ENCODE assay signal across 27 cellular contexts in the genomic region with DNA sequence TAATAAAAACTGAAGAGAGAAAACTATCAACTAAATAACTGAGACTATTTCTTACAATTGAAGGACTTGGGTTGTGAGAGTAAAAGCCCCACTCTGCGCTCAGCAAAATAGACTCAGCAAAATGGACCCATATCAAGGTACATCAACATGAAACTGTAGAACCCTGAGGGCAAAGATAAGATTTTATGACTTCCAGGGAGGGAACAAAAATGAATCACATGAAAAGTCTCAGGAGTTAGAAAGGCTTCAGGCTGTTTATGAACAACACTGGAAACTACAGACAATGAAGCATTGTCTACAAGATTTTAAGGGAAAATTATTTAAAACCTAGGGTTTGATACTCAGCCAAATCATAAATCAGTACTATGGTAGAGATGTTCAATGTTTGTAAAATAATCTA.
DNase-seq lines count a peak whose midpoint lies in the region; ATAC-seq, FAIRE-seq and TF ChIP-seq lines count a peak whose summit lies in the region.
"Had no signal": no experiment of that assay in that cellular context is flagged by ENCODE, and none has a peak within 500 bp of the region (broad histone marks: within the 10 kb centered on the region; RNA-seq: fewer than 3 reads in every experiment).

No MANE protein-coding gene starts in this region.

- no peaks in the 10 kb centered on the region for H3F3A ChIP-seq in SK-N-SH (replicated peaks; ENCODE audit: insufficient read depth)

- no peaks in the 10 kb centered on the region for H4K20me1 ChIP-seq in SK-N-SH (ENCODE audit: insufficient read depth)

- H3K4me3 ChIP-seq in SK-N-SH (ENCODE audit: low read depth in 2 of 2, low read length in 1 of 2) (no peak overlapping the region), bronchial epithelial cell (ENCODE audit: low read depth, low read length) (no peak overlapping the region)
- H3K4me3 ChIP-seq: upper lobe of left lung had no signal

- H3K9me3 ChIP-seq in SK-N-SH, result no peaks in the 10 kb centered on the region
- H3K9me3 ChIP-seq: upper lobe of left lung had no signal

- no peak for DNase-seq in SK-N-SH
- DNase-seq in M059J (ENCODE audit: low read depth), result peak; percentile 85
- peak; percentile 23 for DNase-seq in bronchial epithelial cell (ENCODE audit: low read depth)
- peak; percentile 32 for DNase-seq in renal cortical epithelial cell (ENCODE audit: low read depth)
- no peak for DNase-seq in effector CD4-positive, alpha-beta T cell
- DNase-seq in DMS153 (lab: John Stamatoyannopoulos, UW), result no peak
- DNase-seq in NCI-H1417 (lab: John Stamatoyannopoulos, UW), result no peak
- DNase-seq: activated CD4-positive, alpha-beta T cell treated with anti-CD3 and anti-CD28 coated beads for 4 hours; activated naive CD4-positive, alpha-beta T cell treated with anti-CD3 and anti-CD28 coated beads, Interleukin-2, amount 10 ng/mL, durations not matched to agents 7 days and 5 days; brain microvascular endothelial cell; Calu3; EL; MV-4-11; NCI-H146; NCI-H446 treated with DMSO at 0.1 percent for 48 hours; nephron progenitor cell; stimulated activated naive B cell treated with anti-CD40 and anti-IgM and Interleukin-4, amounts not matched to agents 10 μg/mL and 1 μg/mL and 100 μg/mL, for 72 hours; substantia nigra; upper lobe of left lung had no signal

- H3K4me2 ChIP-seq in SK-N-SH, result no peak overlapping the region
- H3K4me2 ChIP-seq: KMS-11 had no signal

- peak overlapping the region; percentile 9; the same call in 1 of the 2 replicates for H2AFZ ChIP-seq in SK-N-SH (ENCODE audit: low read depth)

- no peak overlapping the region for H3K9ac ChIP-seq in SK-N-SH
- H3K9ac ChIP-seq: KMS-11 had no signal

- no peak for TF ChIP-seq RAD21 in SK-N-SH (IDR thresholded peaks at IDR 0.05; ENCODE audit: low read length)

- H3K27me3 ChIP-seq in SK-N-SH (ENCODE audit: insufficient read depth) (no peaks in the 10 kb centered on the region), bronchial epithelial cell (ENCODE audit: control insufficient read depth, insufficient read depth, low read length) (no peaks in the 10 kb centered on the region)
- H3K27me3 ChIP-seq: brain microvascular endothelial cell, upper lobe of left lung had no signal

- H3K36me3 ChIP-seq in SK-N-SH (replicated peaks in 1 of 2; ENCODE audit: control insufficient read depth in 1 of 2, insufficient read depth in 2 of 2, low read length in 1 of 2) (no peaks in the 10 kb centered on the region), bronchial epithelial cell (ENCODE audit: control insufficient read depth, insufficient read depth, low read length) (no peaks in the 10 kb centered on the region)
- H3K36me3 ChIP-seq: brain microvascular endothelial cell, upper lobe of left lung had no signal

- FAIRE-seq in bronchial epithelial cell (lab: Jason Lieb, UNC), result no peak
- FAIRE-seq: H54 had no signal

- H3K9me2 ChIP-seq in SK-N-SH, result no peaks in the 10 kb centered on the region

- no peak overlapping the region for H3K27ac ChIP-seq in SK-N-SH (ENCODE audit: low read depth in 2 of 2, low read length in 1 of 2)
- H3K27ac ChIP-seq: 22Rv1, brain microvascular endothelial cell, HL-60, KMS-11, upper lobe of left lung, VCaP had no signal

- H3K79me2 ChIP-seq in SK-N-SH (ENCODE audit: insufficient read depth), result no peaks in the 10 kb centered on the region

- TF ChIP-seq CTCF in SK-N-SH (IDR thresholded peaks at IDR 0.05), result no peak
- TF ChIP-seq CTCF in bronchial epithelial cell (IDR thresholded peaks at IDR 0.05; ENCODE audit: insufficient read depth, low read length, severe bottlenecking), result no peak

- no peaks in the 10 kb centered on the region; a peak in 1 of 4 replicates for H3K4me1 ChIP-seq in SK-N-SH (ENCODE audit: control insufficient read depth in 1 of 2, insufficient read depth in 2 of 2, low read depth in 1 of 2, low read length in 1 of 2)
- H3K4me1 ChIP-seq: upper lobe of left lung had no signal

- CTCF ChIA-PET in SK-N-SH (lab: Yijun Ruan, JAX), result interaction anchor here (1.5 kb wide), 1 partner anchor 40 kb away, joined by 6 read pairs; no protein-coding TSS in a partner anchor

- no peak for TF ChIP-seq EP300 in SK-N-SH (IDR thresholded peaks at IDR 0.05; ENCODE audit: borderline replicate concordance in 1 of 2, low read depth in 1 of 2, low read length in 1 of 2)

- WGBS in SK-N-SH (ENCODE audit: low lambda C conversion rate), result 74% methylated on average over 1 of the region's 1 CpG

- no peak for ATAC-seq in SK-N-SH treated with all-trans-retinoic acid at 6 μM for 48 hours
- ATAC-seq: activated T-helper 17 cell treated with anti-CD3 and anti-CD28 coated beads, Interleukin-2, amount 50 U/mL, for 72 hours; left lobe of liver; stimulated activated naive B cell treated with anti-CD40 and anti-IgM and Interleukin-4, amounts not matched to agents 10 μg/mL and 1 μg/mL and 100 μg/mL, for 72 hours had no signal

- POLR2A ChIA-PET in SK-N-SH (lab: Yijun Ruan, JAX), result no interaction called here

TF ChIP-seq in SK-N-SH, 30 proteins besides CTCF, POLR2A, EP300 and RAD21 (continues in another document):
- no peak for TF ChIP-seq NFIC (IDR thresholded peaks at IDR 0.05; ENCODE audit: borderline replicate concordance)
- no peak for TF ChIP-seq TAF1 (IDR thresholded peaks at IDR 0.05; ENCODE audit: borderline replicate concordance, low read depth, low read length)
- TF ChIP-seq EZH2phosphoT487 (IDR thresholded peaks at IDR 0.05; ENCODE audit: borderline replicate concordance, low read depth), result no peak
- TF ChIP-seq FOXJ3 (CRISPR knock-in tag; IDR thresholded peaks at IDR 0.05), result no peak
- no peak for TF ChIP-seq SIN3A (IDR thresholded peaks at IDR 0.05; ENCODE audit: borderline replicate concordance, low read depth, low read length)
- no peak for TF ChIP-seq TCF12 (IDR thresholded peaks at IDR 0.05)
- TF ChIP-seq, protein P1, sequence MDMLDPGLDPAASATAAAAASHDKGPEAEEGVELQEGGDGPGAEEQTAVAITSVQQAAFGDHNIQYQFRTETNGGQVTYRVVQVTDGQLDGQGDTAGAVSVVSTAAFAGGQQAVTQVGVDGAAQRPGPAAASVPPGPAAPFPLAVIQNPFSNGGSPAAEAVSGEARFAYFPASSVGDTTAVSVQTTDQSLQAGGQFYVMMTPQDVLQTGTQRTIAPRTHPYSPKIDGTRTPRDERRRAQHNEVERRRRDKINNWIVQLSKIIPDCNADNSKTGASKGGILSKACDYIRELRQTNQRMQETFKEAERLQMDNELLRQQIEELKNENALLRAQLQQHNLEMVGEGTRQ (IDR thresholded peaks at IDR 0.05; ENCODE audit: borderline replicate concordance, low read depth, low read length), result no peak
- no peak for TF ChIP-seq GATA2 (CRISPR knock-in tag; IDR thresholded peaks at IDR 0.05)
- TF ChIP-seq, protein P2, sequence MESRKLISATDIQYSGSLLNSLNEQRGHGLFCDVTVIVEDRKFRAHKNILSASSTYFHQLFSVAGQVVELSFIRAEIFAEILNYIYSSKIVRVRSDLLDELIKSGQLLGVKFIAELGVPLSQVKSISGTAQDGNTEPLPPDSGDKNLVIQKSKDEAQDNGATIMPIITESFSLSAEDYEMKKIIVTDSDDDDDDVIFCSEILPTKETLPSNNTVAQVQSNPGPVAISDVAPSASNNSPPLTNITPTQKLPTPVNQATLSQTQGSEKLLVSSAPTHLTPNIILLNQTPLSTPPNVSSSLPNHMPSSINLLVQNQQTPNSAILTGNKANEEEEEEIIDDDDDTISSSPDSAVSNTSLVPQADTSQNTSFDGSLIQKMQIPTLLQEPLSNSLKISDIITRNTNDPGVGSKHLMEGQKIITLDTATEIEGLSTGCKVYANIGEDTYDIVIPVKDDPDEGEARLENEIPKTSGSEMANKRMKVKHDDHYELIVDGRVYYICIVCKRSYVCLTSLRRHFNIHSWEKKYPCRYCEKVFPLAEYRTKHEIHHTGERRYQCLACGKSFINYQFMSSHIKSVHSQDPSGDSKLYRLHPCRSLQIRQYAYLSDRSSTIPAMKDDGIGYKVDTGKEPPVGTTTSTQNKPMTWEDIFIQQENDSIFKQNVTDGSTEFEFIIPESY (IDR thresholded peaks at IDR 0.05; ENCODE audit: borderline replicate concordance, low read depth), result no peak
- TF ChIP-seq SMC3 (IDR thresholded peaks at IDR 0.05; ENCODE audit: low read depth, low read length), result no peak

TF ChIP-seq in SK-N-SH treated with all-trans-retinoic acid at 6 μM for 48 hours, 23 proteins besides CTCF, POLR2A, EP300 and RAD21 (continues in another document):
- TF ChIP-seq, protein P3, sequence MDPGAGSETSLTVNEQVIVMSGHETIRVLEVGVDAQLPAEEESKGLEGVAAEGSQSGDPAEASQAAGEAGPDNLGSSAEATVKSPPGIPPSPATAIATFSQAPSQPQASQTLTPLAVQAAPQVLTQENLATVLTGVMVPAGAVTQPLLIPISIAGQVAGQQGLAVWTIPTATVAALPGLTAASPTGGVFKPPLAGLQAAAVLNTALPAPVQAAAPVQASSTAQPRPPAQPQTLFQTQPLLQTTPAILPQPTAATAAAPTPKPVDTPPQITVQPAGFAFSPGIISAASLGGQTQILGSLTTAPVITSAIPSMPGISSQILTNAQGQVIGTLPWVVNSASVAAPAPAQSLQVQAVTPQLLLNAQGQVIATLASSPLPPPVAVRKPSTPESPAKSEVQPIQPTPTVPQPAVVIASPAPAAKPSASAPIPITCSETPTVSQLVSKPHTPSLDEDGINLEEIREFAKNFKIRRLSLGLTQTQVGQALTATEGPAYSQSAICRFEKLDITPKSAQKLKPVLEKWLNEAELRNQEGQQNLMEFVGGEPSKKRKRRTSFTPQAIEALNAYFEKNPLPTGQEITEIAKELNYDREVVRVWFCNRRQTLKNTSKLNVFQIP (CRISPR knock-in tag; IDR thresholded peaks at IDR 0.05; ENCODE audit: borderline replicate concordance, low read depth), result no peak
- no peak for TF ChIP-seq TCF4 (CRISPR knock-in tag; IDR thresholded peaks at IDR 0.05; ENCODE audit: borderline replicate concordance)
- TF ChIP-seq ISL1 (CRISPR knock-in tag; IDR thresholded peaks at IDR 0.05), result no peak
- TF ChIP-seq ZC3H10 (CRISPR knock-in tag; IDR thresholded peaks at IDR 0.05), result no peak
- no peak for TF ChIP-seq BACH2 (CRISPR knock-in tag; IDR thresholded peaks at IDR 0.05; ENCODE audit: borderline replicate concordance)
- TF ChIP-seq GLIS3 (CRISPR knock-in tag; IDR thresholded peaks at IDR 0.05), result no peak
- TF ChIP-seq, protein P4, sequence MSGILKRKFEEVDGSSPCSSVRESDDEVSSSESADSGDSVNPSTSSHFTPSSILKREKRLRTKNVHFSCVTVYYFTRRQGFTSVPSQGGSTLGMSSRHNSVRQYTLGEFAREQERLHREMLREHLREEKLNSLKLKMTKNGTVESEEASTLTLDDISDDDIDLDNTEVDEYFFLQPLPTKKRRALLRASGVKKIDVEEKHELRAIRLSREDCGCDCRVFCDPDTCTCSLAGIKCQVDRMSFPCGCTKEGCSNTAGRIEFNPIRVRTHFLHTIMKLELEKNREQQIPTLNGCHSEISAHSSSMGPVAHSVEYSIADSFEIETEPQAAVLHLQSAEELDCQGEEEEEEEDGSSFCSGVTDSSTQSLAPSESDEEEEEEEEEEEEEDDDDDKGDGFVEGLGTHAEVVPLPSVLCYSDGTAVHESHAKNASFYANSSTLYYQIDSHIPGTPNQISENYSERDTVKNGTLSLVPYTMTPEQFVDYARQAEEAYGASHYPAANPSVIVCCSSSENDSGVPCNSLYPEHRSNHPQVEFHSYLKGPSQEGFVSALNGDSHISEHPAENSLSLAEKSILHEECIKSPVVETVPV (CRISPR knock-in tag; IDR thresholded peaks at IDR 0.05), result no peak
- no peak for TF ChIP-seq RARB (CRISPR knock-in tag; IDR thresholded peaks at IDR 0.05)
- TF ChIP-seq ZFP30 (CRISPR knock-in tag; IDR thresholded peaks at IDR 0.05), result no peak

Comparison
In these comparisons a context has a peak if more than half of its experiments do, and no peak if none do; other contexts are left out.
1. DNase-seq: peak in M059J (single experiment), bronchial epithelial cell (single experiment) and renal cortical epithelial cell (single experiment); none in SK-N-SH (single experiment), effector CD4-positive, alpha-beta T cell (single experiment), DMS153 (single experiment) and NCI-H1417 (0 of 3).